In genomic region chr19:57350877-57351805, GRCh38 we compare ENCODE assay signal across 8 cellular contexts. TPM values are rescaled to one million over a fixed set of nuclear protein-coding genes. Genes with fewer than 3 reads are reported as not detected.
DNase-seq lines count a peak whose midpoint lies in the region; ATAC-seq, FAIRE-seq and TF ChIP-seq lines count a peak whose summit lies in the region.

ZNF304 (plus strand) TSS chr19:57351271; CDS start chr19:57351665, 394 bp downstream.

- H3K27me3 ChIP-seq in ascending aorta (no peaks in the 10 kb centered on the region), vagina (no peaks in the 10 kb centered on the region)

- no peak; the same call in 1 of the 2 replicates for TF ChIP-seq POLR2A in GM12892 (IDR thresholded peaks at IDR 0.05; ENCODE audit: low read depth, low read length)
- no peak for TF ChIP-seq POLR2A in vagina (IDR thresholded peaks at IDR 0.05)

- H3K4me1 ChIP-seq in ascending aorta (peaks cover 0 to 8% of the 10 kb centered on the region in 2 donors), vagina (peaks cover 13% of the 10 kb centered on the region)

- intact Hi-C loops in ascending aorta (cut with DNase I), result loop anchor here (1.0 to 5.0 kb wide), 2 partner anchors 38 to 69 kb away; partner anchors contain the start of genes ZNF460 and ZNF548
- intact Hi-C loops in vagina (cut with DNase I), result no loop called here

- H3K36me3 ChIP-seq in ascending aorta (peaks cover 34 to 37% of the 10 kb centered on the region in 2 donors), vagina (peaks cover 15 to 37% of the 10 kb centered on the region in 2 donors)

- peak; percentile 100 for FAIRE-seq in GM12892 (lab: Jason Lieb, UNC)

- TF ChIP-seq CTCF in ascending aorta (IDR thresholded peaks at IDR 0.05) (no peak), vagina (IDR thresholded peaks at IDR 0.05) (no peak)

- peak within 1 kb of the TSS; percentile 56 to 72 for H3K27ac ChIP-seq in ascending aorta
- peak within 1 kb of the TSS; percentile 32 for H3K27ac ChIP-seq in vagina

- ATAC-seq in HG02763 (IDR thresholded peaks at IDR 0.05; ENCODE audit: unreplicated experiment), result peak; percentile 94

- peak within 1 kb of the TSS; percentile 71 to 75 for H3K4me3 ChIP-seq in ascending aorta
- H3K4me3 ChIP-seq in vagina, result peak within 1 kb of the TSS; percentile 54 to 72

- H3K9me3 ChIP-seq in ascending aorta, result peaks cover 31 to 40% of the 10 kb centered on the region in 2 donors
- H3K9me3 ChIP-seq in vagina, result peaks cover 11% of the 10 kb centered on the region

- DNase-seq in GM12892 (ENCODE audit: insufficient read length) (peak; percentile 88), NCI-H1436 (lab: John Stamatoyannopoulos, UW) (peak; percentile 93), T-helper 2 cell (peak; percentile 48 to 95 (median 69)), ascending aorta (ENCODE audit: low spot score in 2 of 2) (peak; percentile 79 to 95), hepatic stellate cell (ENCODE audit: low spot score) (peak; percentile 92), putamen (ENCODE audit: low spot score) (peak; percentile 97), vagina (ENCODE audit: extremely low spot score in 2 of 2) (no peak)

RNA-seq across cellular contexts. Expression of gene ZNF304, which starts in this region (rescaled TPM):
- polyA plus RNA-seq in GM12892 (2012; ENCODE audit: missing spikeins), result 4.5 TPM
- total RNA-seq in ascending aorta, result 5.9 TPM
- 5.9 TPM for total RNA-seq in vagina

Comparison
In these comparisons a context has a peak if more than half of its experiments do, and no peak if none do; other contexts are left out.
1. DNase-seq: peak in GM12892 (single experiment), NCI-H1436 (single experiment), T-helper 2 cell (5 of 5), ascending aorta (2 of 2), hepatic stellate cell (single experiment) and putamen (single experiment); none in vagina (0 of 2).